Comparison of ENCODE assay signal across 8 cellular contexts in the genomic region with DNA sequence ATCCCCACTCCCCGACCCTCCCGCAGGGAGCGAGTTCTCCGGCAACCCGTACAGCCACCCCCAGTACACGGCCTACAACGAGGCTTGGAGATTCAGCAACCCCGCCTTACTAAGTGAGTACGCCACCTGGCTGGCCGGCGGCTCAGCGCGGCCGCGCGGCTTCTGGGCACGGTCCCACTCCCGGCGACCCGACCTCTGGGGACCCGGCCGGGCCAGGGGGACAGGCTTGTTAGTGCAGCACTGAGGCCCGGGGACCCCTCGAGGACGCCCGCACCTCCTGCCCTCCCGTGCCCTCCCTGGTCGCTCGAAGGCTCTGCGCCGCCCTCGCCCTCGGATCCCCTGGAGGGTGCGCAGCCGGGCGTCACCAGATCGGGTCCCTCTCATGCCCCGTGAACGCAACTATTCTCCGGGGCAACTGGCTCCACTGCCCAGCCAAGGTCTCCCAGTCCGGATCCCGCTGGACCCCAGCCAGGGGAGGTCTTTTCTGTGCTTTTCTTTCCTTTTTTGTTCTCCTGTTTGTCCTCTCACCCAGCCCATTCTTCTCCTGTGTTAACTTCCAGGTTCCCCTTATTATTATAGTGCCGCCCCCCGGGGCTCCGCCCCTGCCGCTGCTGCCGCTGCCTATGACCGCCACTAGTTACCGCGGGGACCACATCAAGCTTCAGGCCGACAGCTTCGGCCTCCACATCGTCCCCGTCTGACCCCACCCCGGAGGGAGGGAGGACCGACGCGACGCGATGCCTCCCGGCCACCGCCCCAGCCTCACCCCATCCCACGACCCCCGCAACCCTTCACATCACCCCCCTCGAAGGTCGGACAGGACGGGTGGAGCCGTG.
DNase-seq lines count a peak whose midpoint lies in the region; ATAC-seq lines count a peak whose summit lies in the region.

No MANE protein-coding gene starts in this region.

- H3K27ac Mint-ChIP-seq in activated naive CD4-positive, alpha-beta T cell treated with anti-CD3 and anti-CD28 coated beads, Interleukin-2, amount 10 ng/mL, durations not matched to agents 7 days and 5 days, result no peak overlapping the region
- peak overlapping the region; percentile 33 for H3K27ac Mint-ChIP-seq in stimulated activated effector memory CD8-positive, alpha-beta T cell treated with anti-CD3 and anti-CD28 coated beads, Interleukin-12 subunit alpha, Interleukin-12 subunit beta, amount 100 ng/mL, for 72 hours

- in situ Hi-C loops in G401 (cut with HindIII; ENCODE audit: low sequenced_read_pairs), result no loop called here

- peaks cover 3% of the 10 kb centered on the region for H3K4me1 ChIP-seq in iPS-15b (ENCODE audit: control insufficient read depth, insufficient read depth, low read length)

- ATAC-seq in stimulated activated effector memory CD8-positive, alpha-beta T cell treated with anti-CD3 and anti-CD28 coated beads, Interleukin-12 subunit alpha, Interleukin-12 subunit beta, amount 100 ng/mL, for 72 hours, result peak; percentile 53
- no peak for ATAC-seq in HG02759 (IDR thresholded peaks at IDR 0.05; ENCODE audit: unreplicated experiment)

- no peaks in the 10 kb centered on the region for H3K36me3 ChIP-seq in iPS-15b (ENCODE audit: control insufficient read depth, insufficient read depth, low read length)

- DNase-seq in G401 (ENCODE audit: low spot score) (peak; percentile 16), NCI-H146 (lab: John Stamatoyannopoulos, UW) (peak; percentile 46), HK-2 (ENCODE audit: unreplicated experiment) (no peak), H4 (ENCODE audit: low spot score) (no peak)
- peak; percentile 38 for DNase-seq in activated naive CD4-positive, alpha-beta T cell treated with anti-CD3 and anti-CD28 coated beads, Interleukin-2, amount 10 ng/mL, durations not matched to agents 7 days and 5 days
- DNase-seq in stimulated activated effector memory CD8-positive, alpha-beta T cell treated with anti-CD3 and anti-CD28 coated beads, Interleukin-12 subunit alpha, Interleukin-12 subunit beta, amount 100 ng/mL, for 72 hours (ENCODE audit: low spot score in 2 of 2), result peak; percentile 26 to 70

- peaks cover 4% of the 10 kb centered on the region for H3K36me3 Mint-ChIP-seq in activated naive CD4-positive, alpha-beta T cell treated with anti-CD3 and anti-CD28 coated beads, Interleukin-2, amount 10 ng/mL, durations not matched to agents 7 days and 5 days
- H3K36me3 Mint-ChIP-seq in stimulated activated effector memory CD8-positive, alpha-beta T cell treated with anti-CD3 and anti-CD28 coated beads, Interleukin-12 subunit alpha, Interleukin-12 subunit beta, amount 100 ng/mL, for 72 hours, result peaks cover 11% of the 10 kb centered on the region

- H3K9me3 Mint-ChIP-seq in activated naive CD4-positive, alpha-beta T cell treated with anti-CD3 and anti-CD28 coated beads, Interleukin-2, amount 10 ng/mL, durations not matched to agents 7 days and 5 days, result no peaks in the 10 kb centered on the region
- H3K9me3 Mint-ChIP-seq in stimulated activated effector memory CD8-positive, alpha-beta T cell treated with anti-CD3 and anti-CD28 coated beads, Interleukin-12 subunit alpha, Interleukin-12 subunit beta, amount 100 ng/mL, for 72 hours, result no peaks in the 10 kb centered on the region

- no peak overlapping the region for H3K9ac ChIP-seq in iPS-15b (ENCODE audit: low read depth, low read length)

- H3K9me3 ChIP-seq in iPS-15b (ENCODE audit: control insufficient read depth, insufficient read depth, low read length), result no peaks in the 10 kb centered on the region

- H3K27me3 ChIP-seq in iPS-15b (ENCODE audit: control insufficient read depth, insufficient read depth, low read length), result peaks cover 97% of the 10 kb centered on the region

- CTCF ChIA-PET in activated naive CD4-positive, alpha-beta T cell treated with anti-CD3 and anti-CD28 coated beads, Interleukin-2, amount 10 ng/mL, durations not matched to agents 7 days and 5 days (lab: Charles Lee), result no interaction called here

- H3K4me1 Mint-ChIP-seq in activated naive CD4-positive, alpha-beta T cell treated with anti-CD3 and anti-CD28 coated beads, Interleukin-2, amount 10 ng/mL, durations not matched to agents 7 days and 5 days, result peaks cover 36% of the 10 kb centered on the region
- H3K4me1 Mint-ChIP-seq in stimulated activated effector memory CD8-positive, alpha-beta T cell treated with anti-CD3 and anti-CD28 coated beads, Interleukin-12 subunit alpha, Interleukin-12 subunit beta, amount 100 ng/mL, for 72 hours, result peaks cover 35% of the 10 kb centered on the region

- H3K4me3 Mint-ChIP-seq in activated naive CD4-positive, alpha-beta T cell treated with anti-CD3 and anti-CD28 coated beads, Interleukin-2, amount 10 ng/mL, durations not matched to agents 7 days and 5 days, result peak overlapping the region; percentile 35
- H3K4me3 Mint-ChIP-seq in stimulated activated effector memory CD8-positive, alpha-beta T cell treated with anti-CD3 and anti-CD28 coated beads, Interleukin-12 subunit alpha, Interleukin-12 subunit beta, amount 100 ng/mL, for 72 hours, result peak overlapping the region; percentile 85

- peaks cover 99% of the 10 kb centered on the region for H3K27me3 Mint-ChIP-seq in activated naive CD4-positive, alpha-beta T cell treated with anti-CD3 and anti-CD28 coated beads, Interleukin-2, amount 10 ng/mL, durations not matched to agents 7 days and 5 days

- H3K4me3 ChIP-seq in iPS-15b (ENCODE audit: low read depth, low read length), result peak overlapping the region; percentile 41

Comparison
In these comparisons a context has a peak if more than half of its experiments do, and no peak if none do; other contexts are left out.
1. DNase-seq: peak in G401 (single experiment), NCI-H146 (single experiment), activated naive CD4-positive, alpha-beta T cell treated with anti-CD3 and anti-CD28 coated beads, Interleukin-2, amount 10 ng/mL, durations not matched to agents 7 days and 5 days (single experiment) and stimulated activated effector memory CD8-positive, alpha-beta T cell treated with anti-CD3 and anti-CD28 coated beads, Interleukin-12 subunit alpha, Interleukin-12 subunit beta, amount 100 ng/mL, for 72 hours (2 of 2); none in HK-2 (single experiment) and H4 (single experiment).